In genomic region chr1:23178931-23179330, GRCh38 we compare ENCODE assay signal across 10 cellular contexts. TPM values are rescaled to one million over a fixed set of nuclear protein-coding genes. Genes with fewer than 3 reads are reported as not detected.
A peak's percentile ranks its signal among the peaks of the same experiment; 100 is the strongest.
DNase-seq lines count a peak whose midpoint lies in the region; ATAC-seq and TF ChIP-seq lines count a peak whose summit lies in the region.
"Had no signal": no experiment of that assay in that cellular context is flagged by ENCODE, and none has a peak within 500 bp of the region (broad histone marks: within the 10 kb centered on the region; RNA-seq: fewer than 3 reads in every experiment).

No MANE protein-coding gene starts in this region.

- no peaks in the 10 kb centered on the region for H3K36me3 ChIP-seq in BLaER1 treated with 17β-estradiol and CSF1 and Interleukin-3, amounts not matched to agents 10 nM and 100 nM
- no peaks in the 10 kb centered on the region for H3K36me3 ChIP-seq in mucosa of descending colon (ENCODE audit: low read depth)

- H3K9ac ChIP-seq in BLaER1 treated with 17β-estradiol and CSF1 and Interleukin-3, amounts not matched to agents 10 nM and 100 nM = peak overlapping the region in 9 of 11 experiments; percentile 79 to 92 (median 86); a peak in 16 of 22 replicates

- H3K4me2 ChIP-seq in BLaER1 treated with 17β-estradiol and CSF1 and Interleukin-3, amounts not matched to agents 10 nM and 100 nM = peak overlapping the region; percentile 73 to 95 (median 87)

- in situ Hi-C loops in astrocyte of the spinal cord (cut with HindIII; ENCODE audit: low sequenced_read_pairs) = no loop called here

- H3K4me1 ChIP-seq in BLaER1 treated with 17β-estradiol and CSF1 and Interleukin-3, amounts not matched to agents 10 nM and 100 nM = peaks cover 47 to 96% (median 74%) of the 10 kb centered on the region in 10 experiments
- H3K4me1 ChIP-seq in mucosa of descending colon (ENCODE audit: low read depth) = peaks cover 19% of the 10 kb centered on the region

- H3K27me3 ChIP-seq in BLaER1 treated with 17β-estradiol and CSF1 and Interleukin-3, amounts not matched to agents 10 nM and 100 nM = no peaks in the 10 kb centered on the region

- intact Hi-C loops in mucosa of descending colon (cut with DNase I, micrococcal nuclease) = no loop called here

- POLR2A ChIA-PET in HEK293T (lab: Yijun Ruan, JAX) = interaction anchor here (1.2 to 2.6 kb wide), 3 partner anchors 10 to 80 kb away, joined by 4 to 28 read pairs (median 5); partner anchors contain the start of gene LUZP1

- no peaks in the 10 kb centered on the region for H3K9me3 ChIP-seq in BLaER1 treated with 17β-estradiol and CSF1 and Interleukin-3, amounts not matched to agents 10 nM and 100 nM (replicated peaks in 1 of 11)
- no peaks in the 10 kb centered on the region for H3K9me3 ChIP-seq in mucosa of descending colon

- ATAC-seq in mucosa of descending colon (peak; percentile 32), GM19455 (IDR thresholded peaks at IDR 0.05; ENCODE audit: unreplicated experiment) (no peak)

- TF ChIP-seq CTCF in astrocyte of the spinal cord (IDR thresholded peaks at IDR 0.05; ENCODE audit: low read depth, low read length) (peak; percentile 35), mucosa of descending colon (IDR thresholded peaks at IDR 0.05) (no peak)

- H3K4me3 ChIP-seq in BLaER1 treated with 17β-estradiol and CSF1 and Interleukin-3, amounts not matched to agents 10 nM and 100 nM = peak overlapping the region in 2 of 10 experiments; percentile 57 to 70; a peak in 1 of 20 replicates
- no peak overlapping the region for H3K4me3 ChIP-seq in astrocyte of the spinal cord (ENCODE audit: low read depth, low read length)
- no peak overlapping the region for H3K4me3 ChIP-seq in mucosa of descending colon

- DNase-seq in HEK293T (ENCODE audit: extremely low spot score) = peak; percentile 51
- peak; percentile 36 for DNase-seq in astrocyte of the spinal cord (ENCODE audit: low read depth, low spot score)
- DNase-seq in mucosa of descending colon = no peak
- no peak for DNase-seq in NCI-H2081 (lab: John Stamatoyannopoulos, UW)
- DNase-seq in NCI-H2171 (lab: John Stamatoyannopoulos, UW) = no peak
- DNase-seq in LoVo (ENCODE audit: low spot score) = no peak
- DNase-seq: aorta, Right ventricle myocardium superior had no signal

- CTCF ChIA-PET in HEK293T (lab: Yijun Ruan, JAX) = interaction anchor here (0.6 to 2.1 kb wide), 4 partner anchors 9 to 238 kb away, joined by 3 to 10 read pairs (median 6); no protein-coding TSS in a partner anchor

- H3K27ac ChIP-seq in BLaER1 treated with 17β-estradiol and CSF1 and Interleukin-3, amounts not matched to agents 10 nM and 100 nM = peak overlapping the region in 10 of 11 experiments; percentile 71 to 96 (median 93); a peak in 20 of 22 replicates

- no peaks in the 10 kb centered on the region for H4K20me1 ChIP-seq in BLaER1 treated with 17β-estradiol and CSF1 and Interleukin-3, amounts not matched to agents 10 nM and 100 nM

TF ChIP-seq in HEK293T, 16 proteins besides CTCF, POLR2A, EP300 and RAD21:
- no peak for TF ChIP-seq FOXA1 (IDR thresholded peaks at IDR 0.05)
- peak; percentile 60 for TF ChIP-seq FOXK2 (IDR thresholded peaks at IDR 0.05)

RNA-seq across cellular contexts. Expression of gene LUZP1, which starts 10.3 kb away (rescaled TPM):
- 10 to 100 TPM; 48.4 to 57.7 (median 52.0) TPM for total RNA-seq in mucosa of descending colon

RNA-seq across cellular contexts. Expression of gene HTR1D, which starts 38.4 kb away (rescaled TPM):
- total RNA-seq in mucosa of descending colon = under 1 TPM in 1 of 3 donors, not detected in 2; 0.47 TPM
- total RNA-seq: aorta, Right ventricle myocardium superior had no signal

Comparison
In these comparisons a context has a peak if more than half of its experiments do, and no peak if none do; other contexts are left out.
1. DNase-seq: peak in HEK293T (single experiment) and astrocyte of the spinal cord (single experiment); none in mucosa of descending colon (0 of 3), NCI-H2081 (0 of 2), NCI-H2171 (single experiment) and LoVo (single experiment).